15 cellular contexts compared by ENCODE assay signal in genomic region chr6:38944655-38945279, GRCh38.
DNase-seq lines count a peak whose midpoint lies in the region; ATAC-seq, FAIRE-seq and TF ChIP-seq lines count a peak whose summit lies in the region.
"Had no signal": no experiment of that assay in that cellular context is flagged by ENCODE, and none has a peak within 500 bp of the region (broad histone marks: within the 10 kb centered on the region; RNA-seq: fewer than 3 reads in every experiment).

No MANE protein-coding gene starts in this region.

- H3K18ac ChIP-seq in H1 (ENCODE audit: extremely low read depth, low read length): no peak overlapping the region

- TF ChIP-seq RAD21 in GM12878 (IDR thresholded peaks at IDR 0.05; ENCODE audit: insufficient read depth, low read depth, low read length) (no peak), H1 (IDR thresholded peaks at IDR 0.05 in 1 of 2, conservative IDR thresholded peaks at IDR 0.05 in 1 of 2; ENCODE audit: low read depth in 2 of 2, low read length in 2 of 2) (no peak)

- in situ Hi-C loops in GM12878 (cut with MboI): no loop called here

- POLR2A ChIA-PET in GM12878 (lab: Charles Lee): no interaction called here
- POLR2A ChIA-PET in H1 (lab: Charles Lee; ENCODE audit: partially characterized antibody): no interaction called here

- no peaks in the 10 kb centered on the region for H3K9me3 ChIP-seq in GM12878 (replicated peaks; ENCODE audit: control insufficient read depth, insufficient read depth, low read length)
- H3K9me3 ChIP-seq in H1 (ENCODE audit: insufficient read depth in 2 of 2, low read depth in 1 of 2, low read length in 1 of 2): no peaks in the 10 kb centered on the region
- no peaks in the 10 kb centered on the region for H3K9me3 ChIP-seq in right cardiac atrium (ENCODE audit: control insufficient read depth, low read length)

- H3K4ac ChIP-seq in H1 (replicated peaks; ENCODE audit: insufficient read length, low read depth, low read length): no peak overlapping the region

- no peak overlapping the region for H2BK12ac ChIP-seq in H1 (ENCODE audit: low read depth, low read length)

- H3K14ac ChIP-seq in H1 (ENCODE audit: insufficient read length): no peak overlapping the region

- no peak overlapping the region for H2BK20ac ChIP-seq in H1 (ENCODE audit: low read length)

- BruUV-seq in GM12878 (replicated peaks; lab: Mats Ljungman, UMichigan): no TSS peak

- no peak overlapping the region for H2AK5ac ChIP-seq in H1 (ENCODE audit: low read depth, low read length)

- no peak overlapping the region for H2BK15ac ChIP-seq in H1 (ENCODE audit: low read length)

- H2AFZ ChIP-seq in GM12878 (ENCODE audit: control insufficient read depth, low read depth, low read length) (no peak overlapping the region), H1 (ENCODE audit: low read length) (no peak overlapping the region)

- TF ChIP-seq CTCF in GM12878 (IDR thresholded peaks at IDR 0.05 in 2 of 3, conservative IDR thresholded peaks at IDR 0.05 in 1 of 3; ENCODE audit: control insufficient read depth in 2 of 3, extremely low read depth in 1 of 3, insufficient read depth in 1 of 3, low read depth in 3 of 3, low read length in 3 of 3) (no peak), H1 (IDR thresholded peaks at IDR 0.05; ENCODE audit: control extremely low read depth in 1 of 3, insufficient read depth in 1 of 3, low read depth in 1 of 3, low read length in 3 of 3) (no peak), D721Med (IDR thresholded peaks at IDR 0.05; ENCODE audit: insufficient read depth, missing control alignments) (no peak)

- no peaks in the 10 kb centered on the region for H3K79me1 ChIP-seq in H1 (ENCODE audit: low read depth, low read length)

- H2BK120ac ChIP-seq in H1 (replicated peaks; ENCODE audit: low read depth, low read length): no peak overlapping the region

- WGBS in GM12878 (ENCODE audit: insufficient coverage, insufficient replicate concordance, low lambda C conversion rate, missing lambda C conversion rate): 15% methylated on average over 1 of the region's 1 CpG
- WGBS in H1 (ENCODE audit: extremely low coverage in 1 of 2, insufficient coverage in 1 of 2, insufficient read length in 1 of 2, insufficient replicate concordance in 2 of 2, low coverage in 1 of 2, low lambda C conversion rate in 2 of 2, missing lambda C conversion rate in 1 of 2), 2 experiments: 89% methylated on average over 1 of the region's 1 CpG; no CpG with 5 or more reads in 1 of the 2 experiments
- 79% methylated on average over 1 of the region's 1 CpG for WGBS in right cardiac atrium

- H3K4me2 ChIP-seq in GM12878 (ENCODE audit: control insufficient read depth, insufficient read depth) (no peak overlapping the region), H1 (ENCODE audit: insufficient read depth in 1 of 2, low read depth in 2 of 2, low read length in 2 of 2) (no peak overlapping the region)

- H3K9ac ChIP-seq in GM12878 (ENCODE audit: control insufficient read depth, insufficient read depth, low read length) (no peak overlapping the region), H1 (replicated peaks in 1 of 4; ENCODE audit: extremely low read depth in 1 of 4, low read depth in 3 of 4, low read length in 3 of 4) (no peak overlapping the region)

- RAD21 ChIA-PET in GM12878 (lab: Charles Lee; ENCODE audit: unreplicated experiment): no interaction called here

- no peaks in the 10 kb centered on the region for H3K4me1 ChIP-seq in GM12878 (ENCODE audit: control insufficient read depth, insufficient read depth, low read length)
- peaks cover 0 to 3% (median 0%) of the 10 kb centered on the region in 4 experiments; a peak in 1 of 7 replicates for H3K4me1 ChIP-seq in H1 (replicated peaks in 1 of 4; ENCODE audit: control insufficient read depth in 3 of 4, insufficient read depth in 4 of 4, low read length in 3 of 4)
- no peaks in the 10 kb centered on the region for H3K4me1 ChIP-seq in right cardiac atrium (ENCODE audit: control insufficient read depth, insufficient read depth, low read length)

- peak overlapping the region; percentile 83 for H3K56ac ChIP-seq in H1 (replicated peaks; ENCODE audit: insufficient read length, low read depth, low read length)

- H2BK5ac ChIP-seq in H1 (ENCODE audit: low read depth, low read length): no peak overlapping the region

- no peaks in the 10 kb centered on the region for H4K20me1 ChIP-seq in GM12878 (ENCODE audit: control insufficient read depth, insufficient read depth)
- no peaks in the 10 kb centered on the region for H4K20me1 ChIP-seq in H1 (replicated peaks in 1 of 2; ENCODE audit: control insufficient read depth in 1 of 2, insufficient read depth in 2 of 2, low read length in 2 of 2)

- intact Hi-C loops in GM12878 (cut with micrococcal nuclease; ENCODE audit: unreplicated experiment) (no loop called here), right cardiac atrium (cut with DNase I) (no loop called here)

- no peak overlapping the region for H4K91ac ChIP-seq in H1 (replicated peaks; ENCODE audit: insufficient read length, low read length)

- H3K79me2 ChIP-seq in GM12878 (ENCODE audit: control insufficient read depth, insufficient read depth, low read length): no peaks in the 10 kb centered on the region
- H3K79me2 ChIP-seq in H1 (ENCODE audit: control insufficient read depth in 1 of 2, insufficient read depth in 2 of 2, low read length in 2 of 2): no peaks in the 10 kb centered on the region

- H3K23ac ChIP-seq in H1 (ENCODE audit: insufficient read length): no peak overlapping the region

- peak; percentile 79 for FAIRE-seq in GM12892 (lab: Jason Lieb, UNC)
- FAIRE-seq in GM12878 (lab: Jason Lieb, UNC): peak; percentile 75
- peak; percentile 36 for FAIRE-seq in H1 (lab: Jason Lieb, UNC)
- no peak for FAIRE-seq in D721Med (lab: Jason Lieb, UNC)

- no peak overlapping the region for H3K27ac ChIP-seq in GM12878 (ENCODE audit: control insufficient read depth, insufficient read depth)
- no peak overlapping the region for H3K27ac ChIP-seq in H1 (ENCODE audit: low read depth, low read length)
- H3K27ac ChIP-seq in right cardiac atrium (ENCODE audit: low read length): no peak overlapping the region

- TF ChIP-seq EP300 in GM12878 (IDR thresholded peaks at IDR 0.05; ENCODE audit: borderline replicate concordance in 1 of 2, control insufficient read depth in 1 of 2, low read depth in 2 of 2, low read length in 2 of 2): no peak
- no peak for TF ChIP-seq EP300 in H1 (IDR thresholded peaks at IDR 0.05; ENCODE audit: borderline replicate concordance in 1 of 2, low read depth in 2 of 2, low read length in 2 of 2)

- no peaks in the 10 kb centered on the region for H3K36me3 ChIP-seq in GM12878 (ENCODE audit: control insufficient read depth in 2 of 2, insufficient read depth in 2 of 2, low read length in 1 of 2)
- no peaks in the 10 kb centered on the region for H3K36me3 ChIP-seq in H1 (ENCODE audit: control insufficient read depth in 2 of 4, insufficient read depth in 4 of 4, low read length in 3 of 4)

- CTCF ChIA-PET in GM12878 (lab: Yijun Ruan, JAX): interaction anchor here (0.6 to 1.4 kb wide), 3 partner anchors 23 to 1591 kb away, joined by 3 to 7 read pairs (median 3); no protein-coding TSS in a partner anchor
- CTCF ChIA-PET in H1 (lab: Charles Lee; ENCODE audit: partially characterized antibody): interaction anchor here (0.9 to 1.6 kb wide), 6 partner anchors 29 to 193 kb away, joined by 3 to 7 read pairs (median 4); no protein-coding TSS in a partner anchor

- H3K27me3 ChIP-seq in GM12878 (replicated peaks in 1 of 2; ENCODE audit: control insufficient read depth in 2 of 2, insufficient read depth in 2 of 2, low read length in 1 of 2) (peaks cover 0 to 3% of the 10 kb centered on the region in 2 experiments; a peak in 2 of 4 replicates), H1 (replicated peaks in 1 of 4; ENCODE audit: control insufficient read depth in 3 of 4, extremely low read depth in 1 of 4, insufficient read depth in 3 of 4, low read length in 3 of 4) (no peaks in the 10 kb centered on the region), right cardiac atrium (ENCODE audit: control insufficient read depth, insufficient read depth) (no peaks in the 10 kb centered on the region)

- peaks cover 3% of the 10 kb centered on the region; the same call in 1 of the 2 replicates for H3K23me2 ChIP-seq in H1 (ENCODE audit: low read depth, low read length)

- H4K8ac ChIP-seq in H1 (ENCODE audit: extremely low read depth, insufficient read depth, low read length): no peak overlapping the region

- no peak for ATAC-seq in GM12878
- no peak for ATAC-seq in right cardiac atrium
- no peak for ATAC-seq in GM18520 (IDR thresholded peaks at IDR 0.05; ENCODE audit: unreplicated experiment)

- SMC1A ChIA-PET in GM12878 (lab: Charles Lee; ENCODE audit: uncharacterized antibody, unreplicated experiment): no interaction called here

- H3K4me3 ChIP-seq in GM12878: no peak overlapping the region
- no peak overlapping the region for H3K4me3 ChIP-seq in H1 (ENCODE audit: extremely low read depth in 1 of 4, insufficient read depth in 2 of 4, low read depth in 3 of 4, low read length in 4 of 4)
- no peak overlapping the region for H3K4me3 ChIP-seq in right cardiac atrium (ENCODE audit: low read length)

- H4K5ac ChIP-seq in H1 (ENCODE audit: insufficient read length, low read depth, low read length): no peak overlapping the region

- no peak for DNase-seq in GM12892 (ENCODE audit: insufficient read length)
- no peak for DNase-seq in GM12878 (ENCODE audit: low read depth, low spot score)
- DNase-seq in H1 (ENCODE audit: low read depth in 1 of 2, low spot score in 2 of 2): no peak
- DNase-seq in right cardiac atrium: no peak
- no peak for DNase-seq in D721Med (ENCODE audit: insufficient read length, low spot score)
- DNase-seq: C1 segment of cervical spinal cord; Calu3; CD4-positive, alpha-beta memory T cell; COR-L47; DMS153; DMS79 treated with DMSO at 0.1 percent for 48 hours; GF-D8; GOT3; HCEC 1CT had no signal

- TF ChIP-seq POLR2A in GM12892 (IDR thresholded peaks at IDR 0.05; ENCODE audit: low read depth, low read length): no peak
- no peak for TF ChIP-seq POLR2A in GM12878 (IDR thresholded peaks at IDR 0.05; ENCODE audit: low read depth, low read length)
- no peak for TF ChIP-seq POLR2A in H1 (IDR thresholded peaks at IDR 0.05; ENCODE audit: control extremely low read depth in 1 of 2, low read depth in 2 of 2, low read length in 2 of 2)

TF ChIP-seq in GM12878, 131 proteins besides CTCF, POLR2A, EP300 and RAD21:
- no peak for TF ChIP-seq LARP7 (IDR thresholded peaks at IDR 0.05)
TF ChIP-seq in GM12878: peak in this region for 0.

TF ChIP-seq in H1, 55 proteins besides CTCF, POLR2A, EP300 and RAD21 (continues in another document):
- TF ChIP-seq MAFK (IDR thresholded peaks at IDR 0.05; ENCODE audit: low read depth, low read length) (no peak), TEAD4 (IDR thresholded peaks at IDR 0.05; ENCODE audit: low read depth, low read length) (no peak)
